ENCODE assay signal across 10 cellular contexts in the genomic region with DNA sequence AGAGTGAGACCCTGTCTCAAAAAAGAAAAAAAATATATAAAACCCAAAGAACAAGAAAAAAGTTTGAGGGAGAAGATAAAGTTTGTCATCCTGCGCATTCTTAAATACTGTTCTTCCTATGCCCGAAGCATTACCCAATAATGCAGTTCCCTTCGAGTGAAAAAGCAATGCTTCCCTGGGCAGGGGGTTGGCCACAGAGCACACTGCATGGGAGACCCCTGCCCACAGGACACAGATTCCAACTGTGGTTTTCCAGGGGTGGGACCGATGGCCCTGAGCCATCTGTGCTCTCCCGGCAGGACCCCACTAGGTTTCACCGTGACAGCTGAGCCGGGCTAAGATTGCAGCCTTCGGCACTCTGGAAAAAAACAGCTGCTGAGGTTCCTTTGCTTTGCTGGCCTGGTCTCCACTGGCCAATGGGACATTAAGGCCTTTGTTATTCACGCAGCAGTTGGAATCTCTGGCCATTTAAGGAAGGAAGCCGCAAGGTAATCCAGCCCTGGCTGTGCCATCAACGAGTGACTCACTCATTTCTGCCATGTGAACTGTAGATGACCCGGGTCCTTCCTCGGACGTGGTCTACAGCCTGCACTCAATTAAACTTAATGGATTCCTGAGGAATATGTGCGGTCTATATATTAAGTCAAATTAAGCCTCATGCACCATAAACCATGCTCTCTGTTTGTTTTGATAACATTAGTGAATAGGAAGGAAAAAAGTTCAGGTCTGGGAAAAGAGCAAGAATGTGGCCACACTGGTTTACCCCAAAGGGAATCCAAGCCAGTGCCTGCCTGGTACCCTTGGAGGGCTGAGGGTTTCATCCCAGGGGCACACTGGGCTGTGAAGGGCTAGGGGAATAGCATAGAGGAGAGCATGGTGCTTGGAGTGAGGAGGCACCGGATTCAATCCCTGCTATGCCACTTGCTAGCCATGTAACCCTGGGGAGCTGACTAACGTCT.
DNase-seq lines count a peak whose midpoint lies in the region; TF ChIP-seq lines count a peak whose summit lies in the region.
"Had no signal": no experiment of that assay in that cellular context is flagged by ENCODE, and none has a peak within 500 bp of the region (broad histone marks: within the 10 kb centered on the region; RNA-seq: fewer than 3 reads in every experiment).

No MANE protein-coding gene starts in this region.

- no peaks in the 10 kb centered on the region for H3K9me3 ChIP-seq in vagina

- peak; percentile 28 for DNase-seq in activated effector memory CD4-positive, alpha-beta T cell treated with anti-CD3 and anti-CD28 coated beads, Interleukin-2, amount 50 U/mL, for 16 hours
- DNase-seq in activated effector memory CD4-positive, alpha-beta T cell treated with Interleukin-2 at 50 U/mL for 16 hours = no peak
- peak; percentile 99 for DNase-seq in astrocyte of the spinal cord (ENCODE audit: low read depth, low spot score)
- peak; percentile 76 for DNase-seq in iPS DF 4.7 (ENCODE audit: extremely low read depth, low spot score)
- peak in 1 of 2 donors; percentile 58 for DNase-seq in vagina (ENCODE audit: extremely low spot score in 2 of 2)
- DNase-seq in stimulated activated CD4-positive, alpha-beta T cell treated with anti-CD3 and anti-CD28 coated beads, Interleukin-1b, Interleukin-23, amount 100 ng/mL, for 48 hours = no peak
- DNase-seq in DMS153 treated with DMSO at 0.1 percent for 48 hours (lab: John Stamatoyannopoulos, UW; ENCODE audit: unreplicated experiment) = no peak
- DNase-seq in NCI-H345 treated with DMSO at 0.1 percent for 48 hours (lab: John Stamatoyannopoulos, UW; ENCODE audit: unreplicated experiment) = no peak
- DNase-seq: activated CD4-positive, alpha-beta T cell treated with anti-CD3 and anti-CD28 coated beads, Interleukin-2, amount 50 U/mL, for 4 hours had no signal

- H3K4me3 ChIP-seq in astrocyte of the spinal cord (ENCODE audit: low read depth, low read length) (no peak overlapping the region), vagina (no peak overlapping the region)
- H3K4me3 ChIP-seq: BLaER1 treated with 17β-estradiol and CSF1 and Interleukin-3, amounts not matched to agents 10 nM and 100 nM had no signal

- no peak for TF ChIP-seq CTCF in astrocyte of the spinal cord (IDR thresholded peaks at IDR 0.05; ENCODE audit: low read depth, low read length)
- TF ChIP-seq CTCF in vagina (IDR thresholded peaks at IDR 0.05) = no peak

- in situ Hi-C loops in astrocyte of the spinal cord (cut with HindIII; ENCODE audit: low sequenced_read_pairs) = no loop called here

- no peak for TF ChIP-seq POLR2A in vagina (IDR thresholded peaks at IDR 0.05)

- no peaks in the 10 kb centered on the region for H3K36me3 ChIP-seq in vagina
- H3K36me3 ChIP-seq: BLaER1 treated with 17β-estradiol and CSF1 and Interleukin-3, amounts not matched to agents 10 nM and 100 nM had no signal

- peaks cover 32% of the 10 kb centered on the region for H3K4me1 ChIP-seq in vagina

- H3K27ac ChIP-seq in vagina = peak overlapping the region; percentile 5
- H3K27ac ChIP-seq: BLaER1 treated with 17β-estradiol and CSF1 and Interleukin-3, amounts not matched to agents 10 nM and 100 nM had no signal

- intact Hi-C loops in vagina (cut with DNase I) = loop anchor here (5.0 kb wide), 1 partner anchor 167 kb away; no protein-coding TSS in a partner anchor

- no peaks in the 10 kb centered on the region for H3K27me3 ChIP-seq in vagina
- H3K27me3 ChIP-seq: BLaER1 treated with 17β-estradiol and CSF1 and Interleukin-3, amounts not matched to agents 10 nM and 100 nM had no signal

Comparison
In these comparisons a context has a peak if more than half of its experiments do, and no peak if none do; other contexts are left out.
1. DNase-seq: peak in activated effector memory CD4-positive, alpha-beta T cell treated with anti-CD3 and anti-CD28 coated beads, Interleukin-2, amount 50 U/mL, for 16 hours (single experiment), astrocyte of the spinal cord (single experiment) and iPS DF 4.7 (single experiment); none in activated effector memory CD4-positive, alpha-beta T cell treated with Interleukin-2 at 50 U/mL for 16 hours (single experiment), stimulated activated CD4-positive, alpha-beta T cell treated with anti-CD3 and anti-CD28 coated beads, Interleukin-1b, Interleukin-23, amount 100 ng/mL, for 48 hours (single experiment), DMS153 treated with DMSO at 0.1 percent for 48 hours (single experiment) and NCI-H345 treated with DMSO at 0.1 percent for 48 hours (single experiment).